In genomic region chr10:118498623-118499022, GRCh38 we compare ENCODE assay signal across 8 cellular contexts.
"Had no signal": no experiment of that assay in that cellular context is flagged by ENCODE, and none has a peak within 500 bp of the region (broad histone marks: within the 10 kb centered on the region; RNA-seq: fewer than 3 reads in every experiment).

No MANE protein-coding gene starts in this region.

- H3K27ac Mint-ChIP-seq: IgD-negative memory B cell had no signal

- H3K4me2 ChIP-seq: KMS-11 had no signal

- H3K36me3 Mint-ChIP-seq: IgD-negative memory B cell had no signal

- H3K27ac ChIP-seq: HL-60, KMS-11 had no signal

- DNase-seq: IMR-90, KBM-7, KG1 had no signal

- ATAC-seq: HepG2, K562 had no signal

- H3K4me1 Mint-ChIP-seq: IgD-negative memory B cell had no signal

- H3K4me3 ChIP-seq: K562 had no signal

- H3K9ac ChIP-seq: KMS-11 had no signal
